ENCODE assay signal across 2 cellular contexts in genomic region chr10:15374561-15374960, GRCh38.
TF ChIP-seq lines count a peak whose summit lies in the region.

No MANE protein-coding gene starts in this region.

TF ChIP-seq in HepG2, 621 proteins besides CTCF, POLR2A, EP300 and RAD21:
- TF ChIP-seq FOXA3 (CRISPR knock-in tag; IDR thresholded peaks at IDR 0.05) (no peak), ZNF431 (CRISPR knock-in tag; IDR thresholded peaks at IDR 0.05; ENCODE audit: borderline replicate concordance, low read depth) (no peak), XBP1 (CRISPR knock-in tag; IDR thresholded peaks at IDR 0.05) (no peak), MIXL1 (CRISPR knock-in tag; IDR thresholded peaks at IDR 0.05) (no peak), MLX (CRISPR knock-in tag; IDR thresholded peaks at IDR 0.05) (no peak), HIVEP1 (CRISPR knock-in tag; IDR thresholded peaks at IDR 0.05) (no peak), ZFYVE20 (CRISPR knock-in tag; IDR thresholded peaks at IDR 0.05; ENCODE audit: borderline replicate concordance, low read depth) (no peak), ZNF512B (CRISPR knock-in tag; IDR thresholded peaks at IDR 0.05; ENCODE audit: borderline replicate concordance) (no peak), KLF12 (CRISPR knock-in tag; IDR thresholded peaks at IDR 0.05; ENCODE audit: borderline replicate concordance) (no peak), ZBTB26 (CRISPR knock-in tag; IDR thresholded peaks at IDR 0.05; ENCODE audit: borderline replicate concordance) (no peak), MBD4 (IDR thresholded peaks at IDR 0.05; ENCODE audit: borderline replicate concordance, low read length) (no peak), KAT2B (IDR thresholded peaks at IDR 0.05; ENCODE audit: borderline replicate concordance, low read depth, low read length) (no peak), ZBTB2 (CRISPR knock-in tag; IDR thresholded peaks at IDR 0.05; ENCODE audit: low read depth) (no peak), ZNF430 (CRISPR knock-in tag; IDR thresholded peaks at IDR 0.05) (no peak), ZNF510 (CRISPR knock-in tag; IDR thresholded peaks at IDR 0.05; ENCODE audit: low read depth) (no peak), ZNF451 (CRISPR knock-in tag; IDR thresholded peaks at IDR 0.05) (no peak), NFRKB (IDR thresholded peaks at IDR 0.05) (no peak), ZNF383 (CRISPR knock-in tag; IDR thresholded peaks at IDR 0.05; ENCODE audit: borderline replicate concordance) (no peak), ZBTB7A (CRISPR knock-in tag; IDR thresholded peaks at IDR 0.05) (no peak)

TF ChIP-seq in endothelial cell of umbilical vein, 7 proteins besides CTCF, POLR2A, EP300 and RAD21:
- TF ChIP-seq JUN (IDR thresholded peaks at IDR 0.05; ENCODE audit: borderline replicate concordance, insufficient read depth, insufficient read length, low read depth) (no peak), FOS (IDR thresholded peaks at IDR 0.05; ENCODE audit: borderline replicate concordance, insufficient read depth, low read length) (no peak), EZH2 (IDR thresholded peaks at IDR 0.05; ENCODE audit: borderline replicate concordance, low read depth, low read length, severe bottlenecking) (no peak), MYC (IDR thresholded peaks at IDR 0.05; ENCODE audit: low read depth, low read length) (no peak), GATA2 (IDR thresholded peaks at IDR 0.05; ENCODE audit: insufficient read depth, insufficient read length, low read depth, low read length) (no peak), MAX (IDR thresholded peaks at IDR 0.05; ENCODE audit: insufficient read depth, insufficient read length) (no peak), POLR2AphosphoS5 (IDR thresholded peaks at IDR 0.05; ENCODE audit: insufficient read depth, low read depth, low read length) (no peak)
